9 cellular contexts compared by ENCODE assay signal in genomic region chr6:140062042-140063041, GRCh38.
A peak's percentile ranks its signal among the peaks of the same experiment; 100 is the strongest.
DNase-seq lines count a peak whose midpoint lies in the region; ATAC-seq and TF ChIP-seq lines count a peak whose summit lies in the region.
"Had no signal": no experiment of that assay in that cellular context is flagged by ENCODE, and none has a peak within 500 bp of the region (broad histone marks: within the 10 kb centered on the region; RNA-seq: fewer than 3 reads in every experiment).

No MANE protein-coding gene starts in this region.

- TF ChIP-seq EP300 in sigmoid colon (IDR thresholded peaks at IDR 0.05), result no peak

- H3K4me3 ChIP-seq in RWPE2 (ENCODE audit: severe bottlenecking) (no peak overlapping the region), fibroblast of villous mesenchyme (ENCODE audit: low read depth, low read length) (no peak overlapping the region), sigmoid colon (no peak overlapping the region)

- no peak overlapping the region for H3K27ac Mint-ChIP-seq in progenitor cell of endocrine pancreas
- H3K27ac Mint-ChIP-seq: T-helper 17 cell had no signal

- DNase-seq in EL, result peak; percentile 97
- DNase-seq in RWPE2 (ENCODE audit: low spot score), result peak; percentile 85
- peak; percentile 97 for DNase-seq in fibroblast of villous mesenchyme (ENCODE audit: low read depth)
- DNase-seq in sigmoid colon, result peak; percentile 85
- DNase-seq in GDM1 (lab: John Stamatoyannopoulos, UW), result no peak
- no peak for DNase-seq in progenitor cell of endocrine pancreas (ENCODE audit: low spot score, unreplicated experiment)
- DNase-seq in D341Med (ENCODE audit: low spot score), result no peak
- no peak for DNase-seq in cerebellar cortex (ENCODE audit: low spot score)
- DNase-seq: T-helper 17 cell had no signal

- no peak overlapping the region for H3K4me3 Mint-ChIP-seq in progenitor cell of endocrine pancreas (ENCODE audit: low read depth)
- H3K4me3 Mint-ChIP-seq: T-helper 17 cell had no signal

- H3K27me3 Mint-ChIP-seq in progenitor cell of endocrine pancreas, result no peaks in the 10 kb centered on the region

- intact Hi-C loops in sigmoid colon (cut with DNase I), result no loop called here

- 72 to 76% methylated on average over 3 of the region's 3 CpGs for WGBS in sigmoid colon, 2 donors

- TF ChIP-seq CTCF in RWPE2 (IDR thresholded peaks at IDR 0.05; ENCODE audit: poor library complexity, severe bottlenecking) (no peak), fibroblast of villous mesenchyme (IDR thresholded peaks at IDR 0.05; ENCODE audit: insufficient read depth, low read depth, low read length) (no peak), sigmoid colon (IDR thresholded peaks at IDR 0.05) (no peak), progenitor cell of endocrine pancreas (IDR thresholded peaks at IDR 0.05; ENCODE audit: unreplicated experiment) (no peak)

- H3K9me3 Mint-ChIP-seq in progenitor cell of endocrine pancreas (ENCODE audit: low read depth), result no peaks in the 10 kb centered on the region

- TF ChIP-seq POLR2A in sigmoid colon (IDR thresholded peaks at IDR 0.05), result no peak

- H3K4me1 ChIP-seq in RWPE2 (ENCODE audit: insufficient read depth, poor library complexity, severe bottlenecking) (peaks cover 37% of the 10 kb centered on the region), sigmoid colon (peaks cover 0 to 19% (median 15%) of the 10 kb centered on the region in 4 donors)

- no peaks in the 10 kb centered on the region for H3K9me3 ChIP-seq in RWPE2 (ENCODE audit: severe bottlenecking)
- no peaks in the 10 kb centered on the region for H3K9me3 ChIP-seq in sigmoid colon

- no peaks in the 10 kb centered on the region for H3K4me1 Mint-ChIP-seq in progenitor cell of endocrine pancreas (ENCODE audit: low read depth)
- H3K4me1 Mint-ChIP-seq: T-helper 17 cell had no signal

- H3K36me3 Mint-ChIP-seq in progenitor cell of endocrine pancreas (ENCODE audit: insufficient read depth), result no peaks in the 10 kb centered on the region

- H3K36me3 ChIP-seq in RWPE2 (ENCODE audit: low read depth), result no peaks in the 10 kb centered on the region
- H3K36me3 ChIP-seq in sigmoid colon, result no peaks in the 10 kb centered on the region

- ATAC-seq in RWPE2 (ENCODE audit: low read depth), result peak; percentile 85
- ATAC-seq: T-helper 17 cell had no signal

- H3K27me3 ChIP-seq in RWPE2 (ENCODE audit: insufficient read depth, poor library complexity, severe bottlenecking), result no peaks in the 10 kb centered on the region
- no peaks in the 10 kb centered on the region for H3K27me3 ChIP-seq in sigmoid colon

- H3K27ac ChIP-seq in RWPE2 (ENCODE audit: poor library complexity, severe bottlenecking) (peak overlapping the region; percentile 97), sigmoid colon (peak overlapping the region; percentile 8 to 53 (median 30))

Comparison
In these comparisons a context has a peak if more than half of its experiments do, and no peak if none do; other contexts are left out.
1. DNase-seq: peak in EL (single experiment), RWPE2 (single experiment), fibroblast of villous mesenchyme (single experiment) and sigmoid colon (single experiment); none in GDM1 (single experiment), progenitor cell of endocrine pancreas (single experiment), D341Med (single experiment) and cerebellar cortex (single experiment).